In genomic region chr1:1407957-1408318, GRCh38 we compare ENCODE assay signal across 8 cellular contexts. TPM values are rescaled to one million over a fixed set of nuclear protein-coding genes. Genes with fewer than 3 reads are reported as not detected.
DNase-seq lines count a peak whose midpoint lies in the region; ATAC-seq and TF ChIP-seq lines count a peak whose summit lies in the region.

No MANE protein-coding gene starts in this region.

- CTCF ChIA-PET in MCF 10A (lab: Yijun Ruan, JAX): interaction anchor here (0.6 to 1.2 kb wide), 2 partner anchors 36 to 92 kb away, joined by 3 to 5 read pairs; no protein-coding TSS in a partner anchor

- no peak for TF ChIP-seq CTCF in MCF 10A (IDR thresholded peaks at IDR 0.05; ENCODE audit: unreplicated experiment)

- no peaks in the 10 kb centered on the region for H3K27me3 Mint-ChIP-seq in MCF 10A (ENCODE audit: insufficient read depth, unreplicated experiment)

- BruUV-seq in MCF 10A (replicated peaks; lab: Mats Ljungman, UMichigan): no TSS peak

- no peaks in the 10 kb centered on the region for H3K9me3 ChIP-seq in mononuclear cell (ENCODE audit: low read depth, low read length)

- peaks cover 7% of the 10 kb centered on the region for H3K4me1 Mint-ChIP-seq in MCF 10A (ENCODE audit: insufficient read depth, unreplicated experiment)

- H3K27me3 ChIP-seq in mononuclear cell (ENCODE audit: insufficient read depth, low read length): no peaks in the 10 kb centered on the region

- peaks cover 68% of the 10 kb centered on the region for H3K36me3 Mint-ChIP-seq in MCF 10A (ENCODE audit: insufficient read depth, unreplicated experiment)

- intact Hi-C loops in MCF 10A (cut with micrococcal nuclease): loop anchor here (10.0 kb wide), 1 partner anchor 97 kb away; no protein-coding TSS in a partner anchor

- no peak for ATAC-seq in HG03280 (IDR thresholded peaks at IDR 0.05; ENCODE audit: unreplicated experiment)
- ATAC-seq in HG02623 (IDR thresholded peaks at IDR 0.05; ENCODE audit: unreplicated experiment): no peak

- peak; percentile 29 for DNase-seq in stimulated activated CD4-positive, alpha-beta T cell treated with anti-CD3 and anti-CD28 coated beads, Interleukin-15, amount 100 ng/mL, for 24 hours
- DNase-seq in stimulated activated CD4-positive, alpha-beta T cell treated with anti-CD3 and anti-CD28 coated beads, Interleukin-2, amount 100 ng/mL, for 48 hours: no peak
- DNase-seq in MCF 10A (ENCODE audit: unreplicated experiment): no peak
- no peak for DNase-seq in stimulated activated naive CD4-positive, alpha-beta T cell (lab: John Stamatoyannopoulos, UW)
- DNase-seq in GF-D8 (lab: John Stamatoyannopoulos, UW): no peak

- peak overlapping the region; percentile 94 for H3K27ac Mint-ChIP-seq in MCF 10A (ENCODE audit: low read depth, unreplicated experiment)

- peaks cover 26% of the 10 kb centered on the region for H3K4me1 ChIP-seq in mononuclear cell (ENCODE audit: insufficient read depth, low read length)

- H3K9me3 Mint-ChIP-seq in MCF 10A (ENCODE audit: unreplicated experiment): peaks cover 7% of the 10 kb centered on the region

- H3K4me3 Mint-ChIP-seq in MCF 10A (ENCODE audit: unreplicated experiment): peak overlapping the region; percentile 83

- H3K4me3 ChIP-seq in mononuclear cell (ENCODE audit: low read length): peak overlapping the region; percentile 98

- POLR2A ChIA-PET in MCF 10A (lab: Yijun Ruan, JAX): interaction anchor here (0.7 to 3.4 kb wide), 13 partner anchors 8 to 395 kb away, joined by 3 to 40 read pairs (median 5); partner anchors contain the start of genes ANKRD65, AURKAIP1, CCNL2 and ISG15

RNA-seq across cellular contexts. Expression of gene MRPL20, which starts 0.8 kb away (rescaled TPM):
- total RNA-seq in MCF 10A (2022): 131 and 137 TPM in 2 replicates
- 39.5 TPM for total RNA-seq in mononuclear cell

RNA-seq across cellular contexts. Expression of gene CCNL2, which starts 8.8 kb away (rescaled TPM):
- total RNA-seq in MCF 10A (2022): 230 and 248 TPM in 2 replicates
- total RNA-seq in mononuclear cell: 127 TPM

RNA-seq across cellular contexts. Expression of gene ANKRD65, which starts 13.1 kb away (rescaled TPM):
- total RNA-seq in MCF 10A (2022): 0.86 and 1.4 TPM in 2 replicates
- total RNA-seq in mononuclear cell: not detected

RNA-seq across cellular contexts. Expression of gene VWA1, which starts 27.6 kb away (rescaled TPM):
- 0.37 and 0.54 TPM in 2 replicates for total RNA-seq in MCF 10A (2022)
- total RNA-seq in mononuclear cell: 0.10 TPM

RNA-seq across cellular contexts. Expression of gene AURKAIP1, which starts 32.9 kb away (rescaled TPM):
- total RNA-seq in MCF 10A (2022) (120 and 148 TPM in 2 replicates), mononuclear cell (27.8 TPM)
